Comparison of ENCODE assay signal across 2 cellular contexts in the genomic region with DNA sequence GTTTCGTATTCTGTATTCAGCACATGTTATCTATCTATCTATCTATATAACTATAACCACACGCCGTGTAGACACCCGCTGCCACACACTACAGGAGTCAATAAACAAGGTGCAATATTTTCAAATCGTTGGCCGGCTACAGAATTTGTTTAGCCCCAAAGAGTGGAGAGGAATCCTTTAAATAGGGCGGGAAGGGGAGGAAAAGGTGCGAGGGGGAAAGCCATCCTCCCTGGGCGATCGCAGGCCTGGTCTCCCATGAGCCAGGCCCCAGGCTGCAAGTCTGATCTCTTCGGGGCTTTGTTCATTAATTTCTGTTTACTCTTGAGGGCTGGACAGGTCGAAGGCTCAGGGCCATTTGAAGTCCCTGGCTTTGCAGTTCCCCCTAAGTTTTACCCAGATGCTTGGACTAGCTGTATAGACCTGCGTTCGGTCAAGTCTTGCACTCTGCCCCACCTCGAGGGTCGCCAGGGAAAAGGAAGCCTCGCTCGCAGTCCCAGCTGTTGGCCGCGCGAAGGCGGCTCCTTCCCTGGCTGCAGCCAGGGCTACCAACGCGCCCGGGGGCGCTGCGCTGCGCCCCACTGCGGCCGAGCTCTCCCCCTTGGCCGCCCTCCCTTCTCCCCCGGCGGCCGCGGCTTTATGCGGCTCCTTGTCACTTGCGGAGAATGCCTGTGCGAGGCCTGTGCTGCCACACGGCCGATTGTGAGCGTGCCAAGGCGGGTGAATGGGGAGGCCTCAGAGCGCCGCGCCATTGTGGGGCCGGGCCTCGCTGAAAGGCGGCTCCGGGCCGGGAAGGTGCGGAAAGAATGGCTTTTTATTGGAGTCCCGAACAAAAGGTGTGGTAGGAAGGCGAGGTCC.
TF ChIP-seq lines count a peak whose summit lies in the region.

No MANE protein-coding gene starts in this region.

TF ChIP-seq in IMR-90, 13 proteins besides CTCF, POLR2A, EP300 and RAD21:
- no peak for TF ChIP-seq BHLHE40 (IDR thresholded peaks at IDR 0.05; ENCODE audit: low read depth, low read length)
- TF ChIP-seq CHD1 (IDR thresholded peaks at IDR 0.05; ENCODE audit: low read depth, low read length), result no peak
- TF ChIP-seq MAFK (IDR thresholded peaks at IDR 0.05; ENCODE audit: low read depth, low read length), result no peak
- no peak for TF ChIP-seq RFX5 (IDR thresholded peaks at IDR 0.05; ENCODE audit: low read depth, low read length)
- TF ChIP-seq, protein P1, sequence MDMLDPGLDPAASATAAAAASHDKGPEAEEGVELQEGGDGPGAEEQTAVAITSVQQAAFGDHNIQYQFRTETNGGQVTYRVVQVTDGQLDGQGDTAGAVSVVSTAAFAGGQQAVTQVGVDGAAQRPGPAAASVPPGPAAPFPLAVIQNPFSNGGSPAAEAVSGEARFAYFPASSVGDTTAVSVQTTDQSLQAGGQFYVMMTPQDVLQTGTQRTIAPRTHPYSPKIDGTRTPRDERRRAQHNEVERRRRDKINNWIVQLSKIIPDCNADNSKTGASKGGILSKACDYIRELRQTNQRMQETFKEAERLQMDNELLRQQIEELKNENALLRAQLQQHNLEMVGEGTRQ (IDR thresholded peaks at IDR 0.05; ENCODE audit: low read depth, low read length), result no peak
- TF ChIP-seq NFE2L2 (IDR thresholded peaks at IDR 0.05; ENCODE audit: low read depth, low read length), result no peak
- TF ChIP-seq SMC3 (IDR thresholded peaks at IDR 0.05; ENCODE audit: low read depth, low read length), result no peak
- no peak for TF ChIP-seq MXI1 (IDR thresholded peaks at IDR 0.05; ENCODE audit: borderline replicate concordance, low read depth, low read length)
- TF ChIP-seq RCOR1 (IDR thresholded peaks at IDR 0.05; ENCODE audit: insufficient replicate concordance, low read length), result no peak
- no peak for TF ChIP-seq MAZ (IDR thresholded peaks at IDR 0.05; ENCODE audit: borderline replicate concordance, low read depth, low read length)
- TF ChIP-seq, protein P2, sequence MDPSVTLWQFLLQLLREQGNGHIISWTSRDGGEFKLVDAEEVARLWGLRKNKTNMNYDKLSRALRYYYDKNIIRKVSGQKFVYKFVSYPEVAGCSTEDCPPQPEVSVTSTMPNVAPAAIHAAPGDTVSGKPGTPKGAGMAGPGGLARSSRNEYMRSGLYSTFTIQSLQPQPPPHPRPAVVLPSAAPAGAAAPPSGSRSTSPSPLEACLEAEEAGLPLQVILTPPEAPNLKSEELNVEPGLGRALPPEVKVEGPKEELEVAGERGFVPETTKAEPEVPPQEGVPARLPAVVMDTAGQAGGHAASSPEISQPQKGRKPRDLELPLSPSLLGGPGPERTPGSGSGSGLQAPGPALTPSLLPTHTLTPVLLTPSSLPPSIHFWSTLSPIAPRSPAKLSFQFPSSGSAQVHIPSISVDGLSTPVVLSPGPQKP (IDR thresholded peaks at IDR 0.05; ENCODE audit: borderline replicate concordance, low read depth, low read length), result no peak
- no peak for TF ChIP-seq CEBPB (IDR thresholded peaks at IDR 0.05; ENCODE audit: low read depth, low read length)
TF ChIP-seq in IMR-90: peak in this region for 0.

TF ChIP-seq in endothelial cell of umbilical vein, 7 proteins besides CTCF, POLR2A, EP300 and RAD21:
- no peak for TF ChIP-seq POLR2AphosphoS5 (IDR thresholded peaks at IDR 0.05; ENCODE audit: insufficient read depth, low read depth, low read length)
- peak; percentile 54 for TF ChIP-seq EZH2 (IDR thresholded peaks at IDR 0.05; ENCODE audit: borderline replicate concordance, low read depth, low read length, severe bottlenecking)
TF ChIP-seq in endothelial cell of umbilical vein: peak in this region for 1.
